Comparison of ENCODE assay signal across 13 cellular contexts in genomic region chrX:153903238-153903980, GRCh38. TPM values are rescaled to one million over a fixed set of nuclear protein-coding genes. Genes with fewer than 3 reads are reported as not detected.
DNase-seq lines count a peak whose midpoint lies in the region; ATAC-seq, FAIRE-seq and TF ChIP-seq lines count a peak whose summit lies in the region.
"Had no signal": no experiment of that assay in that cellular context is flagged by ENCODE, and none has a peak within 500 bp of the region (broad histone marks: within the 10 kb centered on the region; RNA-seq: fewer than 3 reads in every experiment).

No MANE protein-coding gene starts in this region.

- H2AFZ ChIP-seq in GM23338, result no peak overlapping the region
- H2AFZ ChIP-seq in endothelial cell of umbilical vein (ENCODE audit: low read depth, low read length), result no peak overlapping the region

- no peaks in the 10 kb centered on the region for H3K36me3 Mint-ChIP-seq in GM23338 (ENCODE audit: low read depth)

- no peaks in the 10 kb centered on the region for H3K36me3 ChIP-seq in GM23338 (ENCODE audit: insufficient read depth)
- H3K36me3 ChIP-seq in endothelial cell of umbilical vein (ENCODE audit: control insufficient read depth in 2 of 2, extremely low read depth in 1 of 2, insufficient read depth in 2 of 2, low read length in 2 of 2), result no peaks in the 10 kb centered on the region
- peaks cover 23% of the 10 kb centered on the region for H3K36me3 ChIP-seq in neutrophil
- H3K36me3 ChIP-seq: HAP-1, suprapubic skin had no signal

- H3F3A ChIP-seq in GM23338 (replicated peaks; ENCODE audit: low read depth), result no peaks in the 10 kb centered on the region

- H3K9ac ChIP-seq in endothelial cell of umbilical vein (replicated peaks; ENCODE audit: extremely low read depth, insufficient read depth, low read length), result no peak overlapping the region

- H3K27ac Mint-ChIP-seq in GM23338, result peak overlapping the region; percentile 77; the same call in 1 of the 2 replicates

- H3K27ac ChIP-seq in GM23338 (ENCODE audit: low read depth) (no peak overlapping the region), endothelial cell of umbilical vein (ENCODE audit: insufficient read depth, low read depth, low read length) (no peak overlapping the region), neutrophil (peak overlapping the region; percentile 58)
- H3K27ac ChIP-seq: suprapubic skin had no signal

- peak; percentile 10 for ATAC-seq in GM23338
- ATAC-seq in HG03342 (IDR thresholded peaks at IDR 0.05; ENCODE audit: unreplicated experiment), result no peak

- H3K9me3 Mint-ChIP-seq in GM23338, result no peaks in the 10 kb centered on the region; the same call in 2 of the 3 replicates

- H3K79me2 ChIP-seq in GM23338 (replicated peaks; ENCODE audit: insufficient read depth) (no peaks in the 10 kb centered on the region), endothelial cell of umbilical vein (ENCODE audit: control insufficient read depth, insufficient read depth, low read length) (no peaks in the 10 kb centered on the region)

- TF ChIP-seq CTCF in GM23338 (conservative IDR thresholded peaks at IDR 0.05; ENCODE audit: low read depth in 2 of 2) (no peak), endothelial cell of umbilical vein (IDR thresholded peaks at IDR 0.05; ENCODE audit: extremely low read depth in 1 of 2, insufficient read depth in 1 of 2, low read depth in 1 of 2, low read length in 2 of 2) (no peak), neutrophil (IDR thresholded peaks at IDR 0.05) (no peak), foreskin fibroblast (IDR thresholded peaks at IDR 0.05; ENCODE audit: low read depth, low read length) (no peak), GM13977 (IDR thresholded peaks at IDR 0.05; ENCODE audit: extremely low read depth, insufficient read depth, missing control alignments) (no peak)

- peaks cover 15% of the 10 kb centered on the region for H3K27me3 Mint-ChIP-seq in GM23338 (ENCODE audit: insufficient read depth, low read depth, poor library complexity)

- no peaks in the 10 kb centered on the region for H4K20me1 ChIP-seq in GM23338 (replicated peaks; ENCODE audit: insufficient read depth)
- no peaks in the 10 kb centered on the region for H4K20me1 ChIP-seq in endothelial cell of umbilical vein (replicated peaks; ENCODE audit: control insufficient read depth, extremely low read depth, insufficient read depth, low read length)

- peaks cover 5% of the 10 kb centered on the region; the same call in 1 of the 2 replicates for H3K4me1 ChIP-seq in GM23338 (ENCODE audit: insufficient read depth)
- H3K4me1 ChIP-seq in endothelial cell of umbilical vein (ENCODE audit: control insufficient read depth, extremely low read depth, insufficient read depth, low read length), result no peaks in the 10 kb centered on the region
- peaks cover 34 to 40% of the 10 kb centered on the region in 2 experiments for H3K4me1 ChIP-seq in neutrophil (ENCODE audit: control insufficient read depth in 1 of 2, insufficient read depth in 1 of 2, low read depth in 1 of 2, low read length in 1 of 2)
- H3K4me1 ChIP-seq: HAP-1 had no signal

- H3K9me1 ChIP-seq in endothelial cell of umbilical vein (replicated peaks; ENCODE audit: control insufficient read depth, extremely low read depth, insufficient read depth, low read length), result no peaks in the 10 kb centered on the region

- H3K4me3 Mint-ChIP-seq in GM23338, result no peak overlapping the region

- H3K4me2 ChIP-seq in GM23338 (no peak overlapping the region), endothelial cell of umbilical vein (ENCODE audit: insufficient read depth, low read length) (no peak overlapping the region)

- TF ChIP-seq POLR2A in endothelial cell of umbilical vein (IDR thresholded peaks at IDR 0.05; ENCODE audit: low read depth, low read length), result no peak

- no peaks in the 10 kb centered on the region for H3K9me2 ChIP-seq in GM23338 (ENCODE audit: insufficient read depth)

- dilution Hi-C loops in endothelial cell of umbilical vein (cut with MboI; ENCODE audit: extremely low pct_ligation_motif_present, low sequenced_read_pairs), result no loop called here

- H3K9me3 ChIP-seq in endothelial cell of umbilical vein (replicated peaks; ENCODE audit: control insufficient read depth, insufficient read depth, low read length) (no peaks in the 10 kb centered on the region), neutrophil (no peaks in the 10 kb centered on the region)
- H3K9me3 ChIP-seq: HAP-1, suprapubic skin had no signal

- BruUV-seq in endothelial cell of umbilical vein (replicated peaks; lab: Mats Ljungman, UMichigan), result no TSS peak

- FAIRE-seq in endothelial cell of umbilical vein (lab: Jason Lieb, UNC), result no peak

- H3K4me3 ChIP-seq in GM23338 (no peak overlapping the region), endothelial cell of umbilical vein (replicated peaks in 1 of 3; ENCODE audit: insufficient read depth in 1 of 3, low read depth in 1 of 3, low read length in 3 of 3) (no peak overlapping the region), neutrophil (ENCODE audit: low read depth in 1 of 2, low read length in 1 of 2) (no peak overlapping the region), foreskin fibroblast (ENCODE audit: low read depth in 1 of 2, low read length in 2 of 2) (no peak overlapping the region)
- H3K4me3 ChIP-seq: HAP-1 had no signal

- H3K27me3 ChIP-seq in GM23338 (ENCODE audit: insufficient read depth) (no peaks in the 10 kb centered on the region), endothelial cell of umbilical vein (ENCODE audit: control insufficient read depth in 2 of 2, insufficient read depth in 2 of 2, low read length in 2 of 2) (no peaks in the 10 kb centered on the region), neutrophil (no peaks in the 10 kb centered on the region)
- H3K27me3 ChIP-seq: suprapubic skin had no signal

- DNase-seq in GM23338 (ENCODE audit: low spot score), result no peak
- peak; percentile 35 for DNase-seq in OCI-M1 (lab: John Stamatoyannopoulos, UW)
- peak; percentile 6 for DNase-seq in endothelial cell of umbilical vein (ENCODE audit: low read depth, low spot score)
- no peak for DNase-seq in foreskin fibroblast
- DNase-seq in GM13977 (ENCODE audit: low spot score), result no peak
- DNase-seq in A172 (ENCODE audit: low spot score), result no peak
- DNase-seq: DMS53, NCI-H187 treated with DMSO at 0.1 percent for 48 hours had no signal

- intact Hi-C loops in endothelial cell of umbilical vein (cut with micrococcal nuclease), result no loop called here

- H3K4me1 Mint-ChIP-seq in GM23338, result peaks cover 26% of the 10 kb centered on the region

- CTCF ChIA-PET in endothelial cell of umbilical vein (lab: Charles Lee), result interaction anchor here (1.0 kb wide), 1 partner anchor 18 kb away, joined by 3 read pairs; no protein-coding TSS in a partner anchor

- POLR2A ChIA-PET in endothelial cell of umbilical vein (lab: Charles Lee), result no interaction called here

- in situ Hi-C loops in GM13977 (cut with MboI; ENCODE audit: low pct_unique_long_range_greater_than_20kb, low sequenced_read_pairs, unreplicated experiment), result no loop called here

RNA-seq across cellular contexts. Expression of gene AVPR2, which starts 1.1 kb away (rescaled TPM):
- not detected in 2 replicates for total RNA-seq in GM23338 (2014; rRNA removed; shearing (Covaris generic))
- polyA plus RNA-seq in GM23338 (2016; fragmentation: Nextera tagmentation; extraction: Ambion mirVana) (not detected in 2 replicates), endothelial cell of umbilical vein (not detected in 2 replicates)
- total RNA-seq in endothelial cell of umbilical vein, result not detected in 2 replicates
- polyA plus RNA-seq in endothelial cell of umbilical vein (2011; cell fraction: cytosol; rRNA removed), result not detected in 2 replicates
- polyA plus RNA-seq in endothelial cell of umbilical vein (2011; cell fraction: nucleus; rRNA removed), result not detected in 2 replicates
- not detected in 2 replicates for polyA plus RNA-seq in endothelial cell of umbilical vein (2012)
- polyA minus RNA-seq in endothelial cell of umbilical vein, result not detected in 2 replicates
- polyA minus RNA-seq in endothelial cell of umbilical vein (2011; cell fraction: cytosol; rRNA and poly(A)+ RNA removed), result not detected
- polyA minus RNA-seq in endothelial cell of umbilical vein (2011; cell fraction: nucleus; rRNA and poly(A)+ RNA removed), result not detected in 2 replicates
- total RNA-seq in A172 (2014; rRNA removed; shearing (Covaris generic)), result 2.0 and 2.6 TPM in 2 replicates
- total RNA-seq: mononuclear cell had no signal

RNA-seq across cellular contexts. Expression of gene L1CAM, which starts 17.4 kb away (rescaled TPM):
- 27.6 and 29.2 TPM in 2 replicates for total RNA-seq in GM23338 (2014; rRNA removed; shearing (Covaris generic))
- 7.4 and 7.8 TPM in 2 replicates for polyA plus RNA-seq in GM23338 (2016; fragmentation: Nextera tagmentation; extraction: Ambion mirVana)
- not detected in 2 replicates for total RNA-seq in endothelial cell of umbilical vein
- polyA plus RNA-seq in endothelial cell of umbilical vein, result 0.01 and 0.02 TPM in 2 replicates
- polyA plus RNA-seq in endothelial cell of umbilical vein (2011; cell fraction: cytosol; rRNA removed), result 0.07 and 0.08 TPM in 2 replicates
- 0.08 TPM in 1 of 2 replicates, not detected in the other for polyA plus RNA-seq in endothelial cell of umbilical vein (2011; cell fraction: nucleus; rRNA removed)
- polyA plus RNA-seq in endothelial cell of umbilical vein (2012), result 0.14 and 0.16 TPM in 2 replicates
- polyA minus RNA-seq in endothelial cell of umbilical vein, result 0.11 TPM in 1 of 2 replicates, not detected in the other
- polyA minus RNA-seq in endothelial cell of umbilical vein (2011; cell fraction: cytosol; rRNA and poly(A)+ RNA removed), result 100 TPM
- polyA minus RNA-seq in endothelial cell of umbilical vein (2011; cell fraction: nucleus; rRNA and poly(A)+ RNA removed), result 0.10 and 0.43 TPM in 2 replicates
- 77.7 and 94.0 TPM in 2 replicates for total RNA-seq in A172 (2014; rRNA removed; shearing (Covaris generic))

RNA-seq across cellular contexts. Expression of gene ARHGAP4, which starts 22.7 kb away (rescaled TPM):
- 57.8 and 59.5 TPM in 2 replicates for total RNA-seq in GM23338 (2014; rRNA removed; shearing (Covaris generic))
- polyA plus RNA-seq in GM23338 (2016; fragmentation: Nextera tagmentation; extraction: Ambion mirVana) (21.2 and 21.5 TPM in 2 replicates), endothelial cell of umbilical vein (20.9 and 24.5 TPM in 2 replicates)
- total RNA-seq in endothelial cell of umbilical vein, result 31.9 and 33.3 TPM in 2 replicates
- polyA plus RNA-seq in endothelial cell of umbilical vein (2011; cell fraction: cytosol; rRNA removed), result 8.0 and 11.2 TPM in 2 replicates
- polyA plus RNA-seq in endothelial cell of umbilical vein (2011; cell fraction: nucleus; rRNA removed), result 100 and 121 TPM in 2 replicates
- 8.5 and 13.1 TPM in 2 replicates for polyA plus RNA-seq in endothelial cell of umbilical vein (2012)
- 9.0 and 20.8 TPM in 2 replicates for polyA minus RNA-seq in endothelial cell of umbilical vein
- not detected for polyA minus RNA-seq in endothelial cell of umbilical vein (2011; cell fraction: cytosol; rRNA and poly(A)+ RNA removed)
- polyA minus RNA-seq in endothelial cell of umbilical vein (2011; cell fraction: nucleus; rRNA and poly(A)+ RNA removed), result 24.9 and 33.5 TPM in 2 replicates
- 1.3 and 5.3 TPM in 2 replicates for total RNA-seq in A172 (2014; rRNA removed; shearing (Covaris generic))

RNA-seq across cellular contexts. Expression of gene NAA10, which starts 31.4 kb away (rescaled TPM):
- 112 and 136 TPM in 2 replicates for total RNA-seq in GM23338 (2014; rRNA removed; shearing (Covaris generic))
- 140 and 145 TPM in 2 replicates for polyA plus RNA-seq in GM23338 (2016; fragmentation: Nextera tagmentation; extraction: Ambion mirVana)
- 143 and 144 TPM in 2 replicates for total RNA-seq in endothelial cell of umbilical vein
- 141 and 169 TPM in 2 replicates for polyA plus RNA-seq in endothelial cell of umbilical vein
- 183 and 186 TPM in 2 replicates for polyA plus RNA-seq in endothelial cell of umbilical vein (2011; cell fraction: cytosol; rRNA removed)
- polyA plus RNA-seq in endothelial cell of umbilical vein (2011; cell fraction: nucleus; rRNA removed), result 181 and 188 TPM in 2 replicates
- 142 and 148 TPM in 2 replicates for polyA plus RNA-seq in endothelial cell of umbilical vein (2012)
- 53.2 and 57.4 TPM in 2 replicates for polyA minus RNA-seq in endothelial cell of umbilical vein
- 62.0 TPM for polyA minus RNA-seq in endothelial cell of umbilical vein (2011; cell fraction: cytosol; rRNA and poly(A)+ RNA removed)
- polyA minus RNA-seq in endothelial cell of umbilical vein (2011; cell fraction: nucleus; rRNA and poly(A)+ RNA removed), result 30.4 and 32.5 TPM in 2 replicates
- total RNA-seq in A172 (2014; rRNA removed; shearing (Covaris generic)), result 210 and 249 TPM in 2 replicates

RNA-seq across cellular contexts. Expression of gene RENBP, which starts 41.0 kb away (rescaled TPM):
- 8.6 and 10.3 TPM in 2 replicates for total RNA-seq in GM23338 (2014; rRNA removed; shearing (Covaris generic))
- 1.5 and 2.0 TPM in 2 replicates for polyA plus RNA-seq in GM23338 (2016; fragmentation: Nextera tagmentation; extraction: Ambion mirVana)
- 6.2 and 8.0 TPM in 2 replicates for total RNA-seq in endothelial cell of umbilical vein
- polyA plus RNA-seq in endothelial cell of umbilical vein, result 16.0 and 16.2 TPM in 2 replicates
- polyA plus RNA-seq in endothelial cell of umbilical vein (2011; cell fraction: cytosol; rRNA removed), result 5.4 and 7.2 TPM in 2 replicates
- polyA plus RNA-seq in endothelial cell of umbilical vein (2011; cell fraction: nucleus; rRNA removed), result 18.0 and 23.3 TPM in 2 replicates
- 5.5 and 12.4 TPM in 2 replicates for polyA plus RNA-seq in endothelial cell of umbilical vein (2012)
- polyA minus RNA-seq in endothelial cell of umbilical vein, result 5.5 and 13.2 TPM in 2 replicates
- polyA minus RNA-seq in endothelial cell of umbilical vein (2011; cell fraction: cytosol; rRNA and poly(A)+ RNA removed), result not detected
- polyA minus RNA-seq in endothelial cell of umbilical vein (2011; cell fraction: nucleus; rRNA and poly(A)+ RNA removed), result 5.1 and 5.9 TPM in 2 replicates
- total RNA-seq in A172 (2014; rRNA removed; shearing (Covaris generic)), result 0.62 TPM in 2 replicates

Comparison
In these comparisons a context has a peak if more than half of its experiments do, and no peak if none do; other contexts are left out.
1. DNase-seq: peak in OCI-M1 (single experiment) and endothelial cell of umbilical vein (single experiment); none in GM23338 (single experiment), foreskin fibroblast (0 of 2), GM13977 (single experiment) and A172 (single experiment).
2. RNA of gene L1CAM, which starts 17.4 kb away (total RNA-seq): 77.7 to 94.0 TPM in A172 and 27.6 to 29.2 TPM in GM23338; not detected in endothelial cell of umbilical vein; every median in the first group is over 10 times any median in the second.